ENCODE assay signal across 8 cellular contexts in the genomic region with DNA sequence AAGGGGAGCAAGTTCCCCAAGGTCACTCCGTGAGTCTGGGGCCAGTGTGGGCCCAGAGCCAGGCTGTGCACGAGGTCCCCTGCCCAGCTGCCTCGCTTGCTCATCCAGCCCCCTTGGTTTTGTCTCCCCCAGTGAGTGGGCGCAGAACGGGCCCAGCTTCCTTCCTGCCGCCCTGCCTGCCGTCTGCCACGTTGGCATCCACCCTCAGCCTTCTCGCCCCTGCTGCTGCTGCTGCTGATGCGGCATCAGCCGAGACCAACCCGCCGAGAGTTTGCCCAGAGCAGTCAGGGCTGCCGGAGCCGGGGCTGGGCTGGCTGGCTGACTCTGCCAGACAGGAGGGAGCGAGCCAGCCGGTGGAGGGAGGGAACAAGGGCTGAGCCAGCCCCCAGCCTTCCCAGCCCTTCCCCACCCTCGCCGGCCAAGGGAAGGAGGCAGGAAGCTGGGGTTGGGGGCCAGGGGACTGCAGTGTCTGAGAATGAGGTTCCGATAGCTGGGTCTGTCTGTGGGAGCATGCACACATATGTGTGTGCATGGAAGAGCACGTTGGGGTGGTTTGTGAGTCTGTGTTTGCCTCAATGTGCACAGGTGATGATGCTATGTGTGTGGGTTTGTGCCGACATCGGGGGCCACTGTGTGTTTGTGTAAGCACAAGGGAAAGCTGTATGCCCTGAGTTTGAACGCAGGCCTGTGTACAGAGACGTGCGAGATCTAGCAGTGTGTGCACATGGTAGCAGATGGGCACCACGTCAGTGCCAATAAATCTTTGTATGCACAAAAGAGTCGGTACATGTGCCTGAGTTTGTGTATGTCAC. TPM values are rescaled to one million over a fixed set of nuclear protein-coding genes. Genes with fewer than 3 reads are reported as not detected.
A peak's percentile ranks its signal among the peaks of the same experiment; 100 is the strongest.
DNase-seq lines count a peak whose midpoint lies in the region; ATAC-seq and TF ChIP-seq lines count a peak whose summit lies in the region.

No MANE protein-coding gene starts in this region.

- POLR2A ChIA-PET in T-cell (lab: Charles Lee) = no interaction called here

- no peak overlapping the region for H3K27ac ChIP-seq in foreskin keratinocyte

- H3K4me1 ChIP-seq in foreskin keratinocyte = peaks cover 38% of the 10 kb centered on the region

- H3K27me3 ChIP-seq in foreskin keratinocyte = no peaks in the 10 kb centered on the region

- TF ChIP-seq CTCF in mesothelial cell of epicardium (IDR thresholded peaks at IDR 0.05; ENCODE audit: unreplicated experiment) (no peak), foreskin keratinocyte (conservative IDR thresholded peaks at IDR 0.05) (no peak)

- H3K27me3 Mint-ChIP-seq in T-cell (no peaks in the 10 kb centered on the region), mesothelial cell of epicardium (ENCODE audit: low read depth) (no peaks in the 10 kb centered on the region)

- DNase-seq in T-cell (peak; percentile 27 to 65 (median 52)), mesothelial cell of epicardium (ENCODE audit: low spot score in 2 of 2, unreplicated experiment in 2 of 2) (no peak), foreskin keratinocyte (no peak)
- DNase-seq in activated naive CD8-positive, alpha-beta T cell treated with anti-CD3 and anti-CD28 coated beads, Interleukin-2, amount 50 U/mL, for 16 hours (ENCODE audit: low read depth, low spot score) = peak; percentile 25
- peak; percentile 73 for DNase-seq in stimulated activated naive CD8-positive, alpha-beta T cell treated with anti-CD3 and anti-CD28 coated beads, Interleukin-15, Interleukin-2, amounts not matched to agents 100 U/mL and 50 U/mL, for 24 hours

- H3K4me1 Mint-ChIP-seq in T-cell = peaks cover 74 to 87% (median 76%) of the 10 kb centered on the region in 3 donors
- peaks cover 75% of the 10 kb centered on the region for H3K4me1 Mint-ChIP-seq in mesothelial cell of epicardium

- ATAC-seq in T-cell (replicated peaks in 1 of 4) = peak; percentile 32 to 38 (median 34)
- ATAC-seq in stimulated activated naive CD8-positive, alpha-beta T cell treated with anti-CD3 and anti-CD28 coated beads, Interleukin-15, Interleukin-2, amounts not matched to agents 100 U/mL and 50 U/mL, for 24 hours = peak; percentile 2
- ATAC-seq in GM21576 (IDR thresholded peaks at IDR 0.05; ENCODE audit: unreplicated experiment) = no peak
- ATAC-seq in GM21381 (IDR thresholded peaks at IDR 0.05; ENCODE audit: unreplicated experiment) = no peak
- ATAC-seq in foreskin keratinocyte = no peak
- no peak for ATAC-seq in HG02642 (IDR thresholded peaks at IDR 0.05; ENCODE audit: poor library complexity, unreplicated experiment)

- CTCF ChIA-PET in T-cell (lab: Charles Lee) = interaction anchor here (0.5 to 1.3 kb wide), 4 partner anchors 32 to 93 kb away, joined by 3 to 5 read pairs (median 4); a partner anchor contains a TSS

- H3K4me3 Mint-ChIP-seq in T-cell = peak overlapping the region; percentile 90 to 97 (median 94)
- no peak overlapping the region for H3K4me3 Mint-ChIP-seq in mesothelial cell of epicardium

- no peaks in the 10 kb centered on the region for H3K9me3 Mint-ChIP-seq in T-cell
- H3K9me3 Mint-ChIP-seq in mesothelial cell of epicardium = no peaks in the 10 kb centered on the region

- no peaks in the 10 kb centered on the region for H3K36me3 Mint-ChIP-seq in T-cell
- no peaks in the 10 kb centered on the region for H3K36me3 Mint-ChIP-seq in mesothelial cell of epicardium

- H3K27ac Mint-ChIP-seq in T-cell (peak overlapping the region; percentile 98 to 99), mesothelial cell of epicardium (peak overlapping the region; percentile 87)

RNA-seq across cellular contexts. Expression of a gene that starts 31.6 kb away (rescaled TPM):
- 100 to 1,000 TPM; 145 to 161 (median 156) TPM for total RNA-seq in T-cell
- 97.8 to 102 TPM (median 99.3 TPM) in 3 replicates for total RNA-seq in mesothelial cell of epicardium
- 49.9 and 53.9 TPM in 2 replicates for total RNA-seq in foreskin keratinocyte
- 28.7 and 30.1 TPM in 2 replicates for polyA plus RNA-seq in foreskin keratinocyte

Comparison
In these comparisons a context has a peak if more than half of its experiments do, and no peak if none do; other contexts are left out.
1. ATAC-seq: peak in T-cell (4 of 4) and stimulated activated naive CD8-positive, alpha-beta T cell treated with anti-CD3 and anti-CD28 coated beads, Interleukin-15, Interleukin-2, amounts not matched to agents 100 U/mL and 50 U/mL, for 24 hours (single experiment); none in GM21576 (single experiment), GM21381 (single experiment), foreskin keratinocyte (single experiment) and HG02642 (single experiment).
2. DNase-seq: peak in T-cell (34 of 34), activated naive CD8-positive, alpha-beta T cell treated with anti-CD3 and anti-CD28 coated beads, Interleukin-2, amount 50 U/mL, for 16 hours (single experiment) and stimulated activated naive CD8-positive, alpha-beta T cell treated with anti-CD3 and anti-CD28 coated beads, Interleukin-15, Interleukin-2, amounts not matched to agents 100 U/mL and 50 U/mL, for 24 hours (single experiment); none in mesothelial cell of epicardium (0 of 2) and foreskin keratinocyte (0 of 2).